In genomic region chr1:93588206-93588605, GRCh38 we compare ENCODE assay signal across 12 cellular contexts.
DNase-seq lines count a peak whose midpoint lies in the region; ATAC-seq, FAIRE-seq and TF ChIP-seq lines count a peak whose summit lies in the region.
"Had no signal": no experiment of that assay in that cellular context is flagged by ENCODE, and none has a peak within 500 bp of the region (broad histone marks: within the 10 kb centered on the region; RNA-seq: fewer than 3 reads in every experiment).

No MANE protein-coding gene starts in this region.

- no peaks in the 10 kb centered on the region for H3K9me3 Mint-ChIP-seq in activated CD4-positive, alpha-beta T cell treated with anti-CD3 and anti-CD28 coated beads for 36 hours (ENCODE audit: low read depth)
- H3K9me3 Mint-ChIP-seq in activated CD4-positive, alpha-beta T cell treated with anti-CD3 and anti-CD28 coated beads, Interleukin-2, amount 10 ng/mL, durations not matched to agents 7 days and 5 days: no peaks in the 10 kb centered on the region
- no peaks in the 10 kb centered on the region for H3K9me3 Mint-ChIP-seq in naive thymus-derived CD8-positive, alpha-beta T cell

- no peak overlapping the region for H3K27ac Mint-ChIP-seq in activated CD4-positive, alpha-beta T cell treated with anti-CD3 and anti-CD28 coated beads for 36 hours
- no peak overlapping the region for H3K27ac Mint-ChIP-seq in activated CD4-positive, alpha-beta T cell treated with anti-CD3 and anti-CD28 coated beads, Interleukin-2, amount 10 ng/mL, durations not matched to agents 7 days and 5 days
- peak overlapping the region in 2 of 10 donors; percentile 40 to 51 for H3K27ac Mint-ChIP-seq in naive thymus-derived CD8-positive, alpha-beta T cell

- CTCF ChIA-PET in activated CD4-positive, alpha-beta T cell treated with anti-CD3 and anti-CD28 coated beads for 36 hours (lab: Charles Lee): interaction anchor here (0.7 to 1.0 kb wide), 2 partner anchors 12 to 41 kb away, joined by 3 read pairs; no protein-coding TSS in a partner anchor
- CTCF ChIA-PET in activated CD4-positive, alpha-beta T cell treated with anti-CD3 and anti-CD28 coated beads, Interleukin-2, amount 10 ng/mL, durations not matched to agents 7 days and 5 days (lab: Charles Lee): interaction anchor here (0.7 to 1.1 kb wide), 2 partner anchors 21 to 97 kb away, joined by 3 read pairs; no protein-coding TSS in a partner anchor

- H3K27ac ChIP-seq in sigmoid colon (no peak overlapping the region), pancreas (no peak overlapping the region)

- TF ChIP-seq EP300 in sigmoid colon (IDR thresholded peaks at IDR 0.05): no peak

- TF ChIP-seq CTCF in cardiac fibroblast (IDR thresholded peaks at IDR 0.05; ENCODE audit: low read depth, low read length) (no peak), sigmoid colon (IDR thresholded peaks at IDR 0.05) (no peak), pancreas (IDR thresholded peaks at IDR 0.05) (no peak)

- peaks cover 0 to 39% (median 12%) of the 10 kb centered on the region in 4 donors for H3K36me3 ChIP-seq in sigmoid colon
- no peaks in the 10 kb centered on the region for H3K36me3 ChIP-seq in pancreas

- H3K9me3 ChIP-seq in sigmoid colon (no peaks in the 10 kb centered on the region), pancreas (no peaks in the 10 kb centered on the region)

- no peaks in the 10 kb centered on the region for H3K27me3 ChIP-seq in sigmoid colon
- H3K27me3 ChIP-seq in pancreas: no peaks in the 10 kb centered on the region

- H3K36me3 Mint-ChIP-seq in activated CD4-positive, alpha-beta T cell treated with anti-CD3 and anti-CD28 coated beads for 36 hours (ENCODE audit: low read depth): no peaks in the 10 kb centered on the region
- H3K36me3 Mint-ChIP-seq in activated CD4-positive, alpha-beta T cell treated with anti-CD3 and anti-CD28 coated beads, Interleukin-2, amount 10 ng/mL, durations not matched to agents 7 days and 5 days (ENCODE audit: low read depth): no peaks in the 10 kb centered on the region
- H3K36me3 Mint-ChIP-seq in naive thymus-derived CD8-positive, alpha-beta T cell: peaks cover 0 to 3% (median 2%) of the 10 kb centered on the region in 3 donors

- intact Hi-C loops in activated CD4-positive, alpha-beta T cell treated with anti-CD3 and anti-CD28 coated beads for 36 hours (cut with DNase I, micrococcal nuclease): no loop called here
- intact Hi-C loops in sigmoid colon (cut with DNase I) (no loop called here), pancreas (cut with DNase I) (no loop called here)

- H3K4me1 ChIP-seq in sigmoid colon (peaks cover 0 to 34% (median 31%) of the 10 kb centered on the region in 4 donors), pancreas (peaks cover 18 to 45% (median 43%) of the 10 kb centered on the region in 3 donors)

- H3K4me3 ChIP-seq in cardiac fibroblast (replicated peaks in 1 of 2; ENCODE audit: low read depth in 2 of 2, low read length in 2 of 2) (no peak overlapping the region), sigmoid colon (no peak overlapping the region), pancreas (no peak overlapping the region)

- no peak for FAIRE-seq in pancreas (lab: Jason Lieb, UNC)

- DNase-seq in activated CD4-positive, alpha-beta T cell treated with anti-CD3 and anti-CD28 coated beads for 36 hours: peak; percentile 20
- DNase-seq in activated CD4-positive, alpha-beta T cell treated with anti-CD3 and anti-CD28 coated beads, Interleukin-2, amount 10 ng/mL, durations not matched to agents 7 days and 5 days: no peak
- peak; percentile 48 for DNase-seq in NOMO-1 treated with DMSO at 0.1 percent for 48 hours (lab: John Stamatoyannopoulos, UW; ENCODE audit: unreplicated experiment)
- peak; percentile 58 to 78 for DNase-seq in cardiac fibroblast (ENCODE audit: low read depth in 2 of 2)
- peak; percentile 9 for DNase-seq in sigmoid colon
- DNase-seq in pancreas: no peak
- DNase-seq in naive thymus-derived CD8-positive, alpha-beta T cell: no peak
- no peak for DNase-seq in NCI-H526 treated with DMSO at 0.1 percent for 48 hours (lab: John Stamatoyannopoulos, UW)
- DNase-seq: activated gamma-delta T cell, cerebellar nuclear complex, DND-41, NCI-H2171 had no signal

- TF ChIP-seq POLR2A in sigmoid colon (IDR thresholded peaks at IDR 0.05): no peak

- no peak overlapping the region for H3K4me3 Mint-ChIP-seq in activated CD4-positive, alpha-beta T cell treated with anti-CD3 and anti-CD28 coated beads for 36 hours
- no peak overlapping the region for H3K4me3 Mint-ChIP-seq in activated CD4-positive, alpha-beta T cell treated with anti-CD3 and anti-CD28 coated beads, Interleukin-2, amount 10 ng/mL, durations not matched to agents 7 days and 5 days
- H3K4me3 Mint-ChIP-seq in naive thymus-derived CD8-positive, alpha-beta T cell: no peak overlapping the region

- ATAC-seq in activated CD4-positive, alpha-beta T cell treated with anti-CD3 and anti-CD28 coated beads for 36 hours: peak; percentile 42
- ATAC-seq in pancreas: no peak
- ATAC-seq in naive thymus-derived CD8-positive, alpha-beta T cell: no peak

- 59 to 92% methylated on average over 6 of the region's 6 CpGs for WGBS in sigmoid colon, 2 donors
- WGBS in pancreas, 2 donors: 79 to 91% methylated on average over 6 of the region's 6 CpGs

- no peaks in the 10 kb centered on the region for H3K27me3 Mint-ChIP-seq in activated CD4-positive, alpha-beta T cell treated with anti-CD3 and anti-CD28 coated beads for 36 hours
- no peaks in the 10 kb centered on the region for H3K27me3 Mint-ChIP-seq in activated CD4-positive, alpha-beta T cell treated with anti-CD3 and anti-CD28 coated beads, Interleukin-2, amount 10 ng/mL, durations not matched to agents 7 days and 5 days
- H3K27me3 Mint-ChIP-seq in naive thymus-derived CD8-positive, alpha-beta T cell: no peaks in the 10 kb centered on the region

- peaks cover 12% of the 10 kb centered on the region for H3K4me1 Mint-ChIP-seq in activated CD4-positive, alpha-beta T cell treated with anti-CD3 and anti-CD28 coated beads for 36 hours
- peaks cover 20% of the 10 kb centered on the region for H3K4me1 Mint-ChIP-seq in activated CD4-positive, alpha-beta T cell treated with anti-CD3 and anti-CD28 coated beads, Interleukin-2, amount 10 ng/mL, durations not matched to agents 7 days and 5 days
- H3K4me1 Mint-ChIP-seq in naive thymus-derived CD8-positive, alpha-beta T cell: peaks cover 15 to 38% (median 28%) of the 10 kb centered on the region in 4 donors

- POLR2A ChIA-PET in activated CD4-positive, alpha-beta T cell treated with anti-CD3 and anti-CD28 coated beads for 36 hours (lab: Charles Lee): no interaction called here
- POLR2A ChIA-PET in activated CD4-positive, alpha-beta T cell treated with anti-CD3 and anti-CD28 coated beads, Interleukin-2, amount 10 ng/mL, durations not matched to agents 7 days and 5 days (lab: Charles Lee): no interaction called here
- POLR2A ChIA-PET in naive thymus-derived CD8-positive, alpha-beta T cell (lab: Charles Lee): no interaction called here

Comparison
In these comparisons a context has a peak if more than half of its experiments do, and no peak if none do; other contexts are left out.
1. DNase-seq: peak in activated CD4-positive, alpha-beta T cell treated with anti-CD3 and anti-CD28 coated beads for 36 hours (single experiment), NOMO-1 treated with DMSO at 0.1 percent for 48 hours (single experiment), cardiac fibroblast (2 of 2) and sigmoid colon (single experiment); none in activated CD4-positive, alpha-beta T cell treated with anti-CD3 and anti-CD28 coated beads, Interleukin-2, amount 10 ng/mL, durations not matched to agents 7 days and 5 days (single experiment), pancreas (0 of 6), naive thymus-derived CD8-positive, alpha-beta T cell (0 of 10) and NCI-H526 treated with DMSO at 0.1 percent for 48 hours (single experiment).